ENCODE assay signal across 11 cellular contexts in genomic region chr2:235051436-235052260, GRCh38.
A peak's percentile ranks its signal among the peaks of the same experiment; 100 is the strongest.
DNase-seq lines count a peak whose midpoint lies in the region; ATAC-seq and TF ChIP-seq lines count a peak whose summit lies in the region.
"Had no signal": no experiment of that assay in that cellular context is flagged by ENCODE, and none has a peak within 500 bp of the region (broad histone marks: within the 10 kb centered on the region; RNA-seq: fewer than 3 reads in every experiment).

No MANE protein-coding gene starts in this region.

- intact Hi-C loops in Right ventricle myocardium inferior (cut with DNase I), result loop anchor here (2.0 kb wide), 1 partner anchor 99 kb away; the partner anchor contains the start of gene SH3BP4
- intact Hi-C loops in cardiac septum (cut with DNase I), result loop anchor here (1.0 to 5.0 kb wide), 3 partner anchors 12 to 169 kb away; no protein-coding TSS in a partner anchor
- intact Hi-C loops in esophagus muscularis mucosa (cut with DNase I), result loop anchor here (2.0 to 10.0 kb wide), 2 partner anchors 101 to 167 kb away; no protein-coding TSS in a partner anchor

- H3K9me3 ChIP-seq in esophagus muscularis mucosa, result no peaks in the 10 kb centered on the region
- no peaks in the 10 kb centered on the region for H3K9me3 ChIP-seq in muscle layer of duodenum (ENCODE audit: control insufficient read depth in 1 of 2, low read length in 2 of 2)
- H3K9me3 ChIP-seq in upper lobe of left lung, result no peaks in the 10 kb centered on the region
- H3K9me3 ChIP-seq: Peyer's patch, vagina had no signal

- TF ChIP-seq POLR2A in esophagus muscularis mucosa (IDR thresholded peaks at IDR 0.05; ENCODE audit: low read depth), result no peak
- TF ChIP-seq POLR2A in upper lobe of left lung (IDR thresholded peaks at IDR 0.05), result no peak

- peak; percentile 28 for ATAC-seq in Right ventricle myocardium inferior
- peak; percentile 16 to 34 for ATAC-seq in upper lobe of left lung (ENCODE audit: low FRiP score in 2 of 2)

- H3K4me3 ChIP-seq in esophagus muscularis mucosa, result no peak overlapping the region
- no peak overlapping the region for H3K4me3 ChIP-seq in muscle layer of duodenum (ENCODE audit: low read depth in 1 of 2, low read length in 2 of 2)
- H3K4me3 ChIP-seq in upper lobe of left lung, result no peak overlapping the region
- H3K4me3 ChIP-seq: Peyer's patch, vagina had no signal

- H3K4me1 ChIP-seq in esophagus muscularis mucosa (peaks cover 19 to 39% (median 34%) of the 10 kb centered on the region in 4 donors), muscle layer of duodenum (ENCODE audit: control insufficient read depth in 1 of 2, insufficient read depth in 2 of 2, low read length in 2 of 2) (peaks cover 10 to 12% of the 10 kb centered on the region in 2 donors), upper lobe of left lung (peaks cover 13 to 34% (median 26%) of the 10 kb centered on the region in 4 donors)

- no peak for TF ChIP-seq CTCF in esophagus muscularis mucosa (IDR thresholded peaks at IDR 0.05)
- no peak for TF ChIP-seq CTCF in upper lobe of left lung (IDR thresholded peaks at IDR 0.05)

- H3K27me3 ChIP-seq in esophagus muscularis mucosa (no peaks in the 10 kb centered on the region), muscle layer of duodenum (ENCODE audit: low read depth, low read length) (no peaks in the 10 kb centered on the region), upper lobe of left lung (no peaks in the 10 kb centered on the region)
- H3K27me3 ChIP-seq: Peyer's patch, vagina had no signal

- TF ChIP-seq EP300 in esophagus muscularis mucosa (IDR thresholded peaks at IDR 0.05) (no peak), upper lobe of left lung (IDR thresholded peaks at IDR 0.05) (no peak)

- peaks cover 8 to 38% (median 27%) of the 10 kb centered on the region in 4 donors for H3K36me3 ChIP-seq in esophagus muscularis mucosa
- peaks cover 6 to 12% of the 10 kb centered on the region in 2 donors for H3K36me3 ChIP-seq in muscle layer of duodenum (ENCODE audit: control insufficient read depth in 1 of 2, insufficient read depth in 2 of 2, low read length in 2 of 2)
- peaks cover 0 to 31% (median 9%) of the 10 kb centered on the region in 4 donors for H3K36me3 ChIP-seq in upper lobe of left lung

- DNase-seq in Right ventricle myocardium inferior (ENCODE audit: missing footprints) (no peak), cardiac septum (ENCODE audit: low spot score) (no peak), esophagus muscularis mucosa (ENCODE audit: extremely low spot score) (no peak), upper lobe of left lung (no peak), dedifferentiated amniotic fluid mesenchymal stem cell (ENCODE audit: extremely low spot score) (no peak), SW480 (ENCODE audit: low spot score) (no peak), G401 (ENCODE audit: low spot score) (no peak)
- DNase-seq: activated CD4-positive, alpha-beta T cell treated with anti-CD3 and anti-CD28 coated beads, Interleukin-2, amount 50 U/mL, for 48 hours had no signal

- in situ Hi-C loops in G401 (cut with HindIII; ENCODE audit: low sequenced_read_pairs), result no loop called here

- WGBS in esophagus muscularis mucosa, result 71% methylated on average over 17 of the region's 18 CpGs
- WGBS in upper lobe of left lung, 2 donors, result 72 to 76% methylated on average over 18 of the region's 18 CpGs

- peak overlapping the region; percentile 58 to 73 (median 64) for H3K27ac ChIP-seq in esophagus muscularis mucosa (replicated peaks in 1 of 4)
- peak overlapping the region; percentile 40 for H3K27ac ChIP-seq in muscle layer of duodenum (ENCODE audit: low read length)
- peak overlapping the region in 3 of 4 donors; percentile 14 to 61 (median 55) for H3K27ac ChIP-seq in upper lobe of left lung
- H3K27ac ChIP-seq: vagina had no signal
